Comparison of ENCODE assay signal across 11 cellular contexts in the genomic region with DNA sequence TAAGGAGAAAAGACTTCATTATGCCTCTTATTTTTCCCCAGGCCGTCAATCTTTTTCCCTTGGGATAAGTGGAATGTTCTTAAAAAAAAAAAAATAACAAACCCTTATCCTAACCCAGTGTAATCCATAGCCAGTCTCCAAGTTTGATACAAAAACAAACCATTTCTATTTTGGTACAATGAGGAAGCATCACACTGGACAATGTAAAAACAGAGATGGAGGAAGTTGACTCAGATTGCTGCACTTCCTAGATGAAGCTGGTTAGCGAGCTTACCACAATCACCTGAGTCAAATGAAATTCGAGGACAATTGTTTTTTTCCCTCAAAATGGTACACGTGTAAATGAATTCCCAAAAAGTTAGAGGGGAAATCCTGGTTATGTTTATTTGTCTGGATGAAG.
A peak's percentile ranks its signal among the peaks of the same experiment; 100 is the strongest.
DNase-seq lines count a peak whose midpoint lies in the region; ATAC-seq, FAIRE-seq and TF ChIP-seq lines count a peak whose summit lies in the region.
"Had no signal": no experiment of that assay in that cellular context is flagged by ENCODE, and none has a peak within 500 bp of the region (broad histone marks: within the 10 kb centered on the region; RNA-seq: fewer than 3 reads in every experiment).

No MANE protein-coding gene starts in this region.

- H3K36me3 ChIP-seq in kidney (ENCODE audit: control insufficient read depth in 1 of 2, insufficient read depth in 2 of 2, low read length in 2 of 2) (no peaks in the 10 kb centered on the region), upper lobe of left lung (no peaks in the 10 kb centered on the region)
- H3K36me3 ChIP-seq: ovary had no signal

- H3K27me3 ChIP-seq in upper lobe of left lung: no peaks in the 10 kb centered on the region
- H3K27me3 ChIP-seq: ovary had no signal

- H3K9me3 ChIP-seq in kidney (ENCODE audit: control insufficient read depth in 1 of 2, low read length in 2 of 2) (no peaks in the 10 kb centered on the region), upper lobe of left lung (no peaks in the 10 kb centered on the region), T-helper 17 cell (ENCODE audit: control insufficient read depth, low read length, poor library complexity, severe bottlenecking) (no peaks in the 10 kb centered on the region)
- H3K9me3 ChIP-seq: ovary had no signal

- no peak overlapping the region for H3K4me3 Mint-ChIP-seq in nephron progenitor cell
- H3K4me3 Mint-ChIP-seq in T-helper 17 cell: no peak overlapping the region
- H3K4me3 Mint-ChIP-seq: activated T-cell treated with anti-CD3 and anti-CD28 coated beads, Interleukin-2, amount 50 U/mL, for 4 hours had no signal

- no peak for TF ChIP-seq CTCF in astrocyte of the spinal cord (IDR thresholded peaks at IDR 0.05; ENCODE audit: low read depth, low read length)
- TF ChIP-seq CTCF in kidney (IDR thresholded peaks at IDR 0.05; ENCODE audit: borderline replicate concordance, extremely low read depth, insufficient read depth): no peak
- TF ChIP-seq CTCF in upper lobe of left lung (IDR thresholded peaks at IDR 0.05): no peak
- TF ChIP-seq CTCF in nephron progenitor cell (IDR thresholded peaks at IDR 0.05): no peak

- H3K27ac Mint-ChIP-seq in nephron progenitor cell (no peak overlapping the region), T-helper 17 cell (no peak overlapping the region)

- peak overlapping the region in 1 of 2 donors; percentile 57 for H3K27ac ChIP-seq in kidney (ENCODE audit: low read depth in 2 of 2, low read length in 2 of 2)
- peak overlapping the region; percentile 31 to 68 (median 57) for H3K27ac ChIP-seq in upper lobe of left lung
- H3K27ac ChIP-seq: 22Rv1, ovary had no signal

- in situ Hi-C loops in astrocyte of the spinal cord (cut with HindIII; ENCODE audit: low sequenced_read_pairs): no loop called here

- 36 to 43% methylated on average over 4 of the region's 4 CpGs for WGBS in upper lobe of left lung, 2 donors

- no peak for TF ChIP-seq POLR2A in upper lobe of left lung (IDR thresholded peaks at IDR 0.05)

- H3K4me1 ChIP-seq in kidney (ENCODE audit: control insufficient read depth in 1 of 2, insufficient read depth in 1 of 2, low read depth in 1 of 2, low read length in 2 of 2): no peaks in the 10 kb centered on the region
- peaks cover 8 to 20% (median 15%) of the 10 kb centered on the region in 4 donors for H3K4me1 ChIP-seq in upper lobe of left lung

- H3K27me3 Mint-ChIP-seq in nephron progenitor cell (ENCODE audit: low read depth, poor library complexity) (no peaks in the 10 kb centered on the region), T-helper 17 cell (peaks cover 10% of the 10 kb centered on the region)

- TF ChIP-seq EP300 in upper lobe of left lung (IDR thresholded peaks at IDR 0.05): no peak

- intact Hi-C loops in kidney (cut with DNase I): no loop called here

- H3K36me3 Mint-ChIP-seq in nephron progenitor cell (ENCODE audit: low read depth) (peaks cover 10% of the 10 kb centered on the region), T-helper 17 cell (ENCODE audit: low read depth) (no peaks in the 10 kb centered on the region)

- no peak overlapping the region for H3K4me3 ChIP-seq in astrocyte of the spinal cord (ENCODE audit: low read depth, low read length)
- no peak overlapping the region for H3K4me3 ChIP-seq in kidney (ENCODE audit: low read length in 2 of 2)
- no peak overlapping the region for H3K4me3 ChIP-seq in upper lobe of left lung
- H3K4me3 ChIP-seq: ovary had no signal

- peak; percentile 81 for FAIRE-seq in kidney (lab: Jason Lieb, UNC)

- no peaks in the 10 kb centered on the region for H3K9me3 Mint-ChIP-seq in nephron progenitor cell
- H3K9me3 Mint-ChIP-seq: activated T-cell treated with anti-CD3 and anti-CD28 coated beads, Interleukin-2, amount 50 U/mL, for 4 hours had no signal

- H3K4me1 Mint-ChIP-seq in nephron progenitor cell (peaks cover 33% of the 10 kb centered on the region), T-helper 17 cell (no peaks in the 10 kb centered on the region)

- ATAC-seq in upper lobe of left lung (ENCODE audit: low FRiP score in 2 of 2) (peak in 1 of 2 donors; percentile 58), T-helper 17 cell (no peak)
- ATAC-seq: activated T-cell treated with anti-CD3 and anti-CD28 coated beads, Interleukin-2, amount 50 U/mL, for 4 hours had no signal

- peak; percentile 15 for DNase-seq in DMS53 (lab: John Stamatoyannopoulos, UW)
- DNase-seq in DMS53 treated with DMSO at 0.1 percent for 48 hours (lab: John Stamatoyannopoulos, UW; ENCODE audit: unreplicated experiment): no peak
- DNase-seq in astrocyte of the spinal cord (ENCODE audit: low read depth, low spot score): peak; percentile 67
- DNase-seq in kidney: no peak
- DNase-seq in upper lobe of left lung: no peak
- no peak for DNase-seq in nephron progenitor cell
- DNase-seq in stimulated activated CD4-positive, alpha-beta T cell treated with anti-CD3 and anti-CD28 coated beads, Interleukin-2, amount 100 ng/mL, for 24 hours: no peak
- DNase-seq in T-helper 17 cell: no peak
- DNase-seq: activated T-cell treated with anti-CD3 and anti-CD28 coated beads, Interleukin-2, amount 50 U/mL, for 4 hours; ovary had no signal

- no peak overlapping the region for H3K9ac ChIP-seq in kidney (ENCODE audit: low read length in 2 of 2)

Comparison
In these comparisons a context has a peak if more than half of its experiments do, and no peak if none do; other contexts are left out.
1. DNase-seq: peak in DMS53 (single experiment) and astrocyte of the spinal cord (single experiment); none in DMS53 treated with DMSO at 0.1 percent for 48 hours (single experiment), kidney (single experiment), upper lobe of left lung (0 of 2), nephron progenitor cell (single experiment), stimulated activated CD4-positive, alpha-beta T cell treated with anti-CD3 and anti-CD28 coated beads, Interleukin-2, amount 100 ng/mL, for 24 hours (0 of 2) and T-helper 17 cell (0 of 3).